1 cellular context compared by ENCODE assay signal in genomic region chr6:15449001-15449400, GRCh38.
TF ChIP-seq lines count a peak whose summit lies in the region.

No MANE protein-coding gene starts in this region.

TF ChIP-seq in IMR-90, 13 proteins besides CTCF, POLR2A, EP300 and RAD21:
- TF ChIP-seq MAFK (IDR thresholded peaks at IDR 0.05; ENCODE audit: low read depth, low read length): no peak
- TF ChIP-seq CEBPB (IDR thresholded peaks at IDR 0.05; ENCODE audit: low read depth, low read length): no peak
- no peak for TF ChIP-seq CHD1 (IDR thresholded peaks at IDR 0.05; ENCODE audit: low read depth, low read length)
- TF ChIP-seq ELK1 (IDR thresholded peaks at IDR 0.05; ENCODE audit: borderline replicate concordance, low read depth, low read length): no peak
- no peak for TF ChIP-seq FOS (IDR thresholded peaks at IDR 0.05; ENCODE audit: low read depth, low read length)
- no peak for TF ChIP-seq SMC3 (IDR thresholded peaks at IDR 0.05; ENCODE audit: low read depth, low read length)
- TF ChIP-seq MAZ (IDR thresholded peaks at IDR 0.05; ENCODE audit: borderline replicate concordance, low read depth, low read length): no peak
- TF ChIP-seq NFE2L2 (IDR thresholded peaks at IDR 0.05; ENCODE audit: low read depth, low read length): no peak
- TF ChIP-seq MXI1 (IDR thresholded peaks at IDR 0.05; ENCODE audit: borderline replicate concordance, low read depth, low read length): no peak
- TF ChIP-seq RFX5 (IDR thresholded peaks at IDR 0.05; ENCODE audit: low read depth, low read length): no peak
- TF ChIP-seq BHLHE40 (IDR thresholded peaks at IDR 0.05; ENCODE audit: low read depth, low read length): no peak
- no peak for TF ChIP-seq RCOR1 (IDR thresholded peaks at IDR 0.05; ENCODE audit: insufficient replicate concordance, low read length)
